In genomic region chr5:169126376-169127043, GRCh38 we compare ENCODE assay signal across 21 cellular contexts.
DNase-seq lines count a peak whose midpoint lies in the region; ATAC-seq, FAIRE-seq and TF ChIP-seq lines count a peak whose summit lies in the region.
"Had no signal": no experiment of that assay in that cellular context is flagged by ENCODE, and none has a peak within 500 bp of the region (broad histone marks: within the 10 kb centered on the region; RNA-seq: fewer than 3 reads in every experiment).

No MANE protein-coding gene starts in this region.

- no peaks in the 10 kb centered on the region for H3K9me3 Mint-ChIP-seq in neural crest cell
- H3K9me3 Mint-ChIP-seq: activated CD4-positive, alpha-beta T cell treated with anti-CD3 and anti-CD28 coated beads, Interleukin-2, amount 10 ng/mL, durations not matched to agents 24 days and 14 days had no signal

- H3K4me2 ChIP-seq in HepG2 (ENCODE audit: low read depth, low read length): no peak overlapping the region
- H3K4me2 ChIP-seq: A549 had no signal

- H3K27me3 Mint-ChIP-seq in neural crest cell (ENCODE audit: low read depth): no peaks in the 10 kb centered on the region
- H3K27me3 Mint-ChIP-seq: activated CD4-positive, alpha-beta T cell treated with anti-CD3 and anti-CD28 coated beads, Interleukin-2, amount 10 ng/mL, durations not matched to agents 24 days and 14 days; stimulated activated naive CD8-positive, alpha-beta T cell treated with anti-CD3 and anti-CD28 coated beads, Interleukin-15, Interleukin-2, amounts not matched to agents 100 ng/mL and 50 ng/mL, for 24 hours had no signal

- H3K36me3 Mint-ChIP-seq in neural crest cell (ENCODE audit: low read depth): no peaks in the 10 kb centered on the region

- no peak for FAIRE-seq in HepG2 (lab: Jason Lieb, UNC)
- FAIRE-seq: A549, K562, TTC549 had no signal

- BruUV-seq in HepG2 (replicated peaks; lab: Mats Ljungman, UMichigan): no TSS peak

- no peaks in the 10 kb centered on the region for H3K79me2 ChIP-seq in HepG2 (ENCODE audit: insufficient read depth, low read length)

- H3K9me3 ChIP-seq in HepG2 (ENCODE audit: low read length): no peaks in the 10 kb centered on the region
- H3K9me3 ChIP-seq in right lobe of liver: no peaks in the 10 kb centered on the region
- H3K9me3 ChIP-seq in body of pancreas: no peaks in the 10 kb centered on the region
- H3K9me3 ChIP-seq in tibial artery: no peaks in the 10 kb centered on the region
- H3K9me3 ChIP-seq: A549, lower lobe of right lung, sigmoid colon had no signal

- TF ChIP-seq POLR2A in HepG2 (IDR thresholded peaks at IDR 0.05; ENCODE audit: insufficient read depth in 1 of 2, low read depth in 2 of 2, low read length in 2 of 2) (no peak), right lobe of liver (IDR thresholded peaks at IDR 0.05) (no peak), body of pancreas (IDR thresholded peaks at IDR 0.05) (no peak)

- H3K4me3 Mint-ChIP-seq in neural crest cell: no peak overlapping the region
- H3K4me3 Mint-ChIP-seq: activated CD4-positive, alpha-beta T cell treated with anti-CD3 and anti-CD28 coated beads, Interleukin-2, amount 10 ng/mL, durations not matched to agents 24 days and 14 days; stimulated activated naive CD8-positive, alpha-beta T cell treated with anti-CD3 and anti-CD28 coated beads, Interleukin-15, Interleukin-2, amounts not matched to agents 100 ng/mL and 50 ng/mL, for 24 hours had no signal

- in situ Hi-C loops in HepG2 (cut with HindIII; ENCODE audit: extremely low pct_ligation_motif_present, low pct_unique_long_range_greater_than_20kb): no loop called here

- peak overlapping the region; percentile 68 for H3K27ac Mint-ChIP-seq in neural crest cell (ENCODE audit: unreplicated experiment)
- H3K27ac Mint-ChIP-seq: activated CD4-positive, alpha-beta T cell treated with anti-CD3 and anti-CD28 coated beads, Interleukin-2, amount 10 ng/mL, durations not matched to agents 24 days and 14 days; stimulated activated naive CD8-positive, alpha-beta T cell treated with anti-CD3 and anti-CD28 coated beads, Interleukin-15, Interleukin-2, amounts not matched to agents 100 ng/mL and 50 ng/mL, for 24 hours had no signal

- H3K36me3 ChIP-seq in HepG2 (replicated peaks in 1 of 2; ENCODE audit: control insufficient read depth in 1 of 2, insufficient read depth in 2 of 2, low read length in 2 of 2) (no peaks in the 10 kb centered on the region), right lobe of liver (no peaks in the 10 kb centered on the region), body of pancreas (replicated peaks in 1 of 2; ENCODE audit: insufficient read depth in 1 of 2, low read depth in 2 of 2) (no peaks in the 10 kb centered on the region), tibial artery (no peaks in the 10 kb centered on the region)
- H3K36me3 ChIP-seq: lower lobe of right lung, sigmoid colon had no signal

- TF ChIP-seq RAD21 in HepG2 (CRISPR knock-in tag; IDR thresholded peaks at IDR 0.05): no peak

- no peak for TF ChIP-seq CTCF in HepG2 (CRISPR knock-in tag; IDR thresholded peaks at IDR 0.05)
- TF ChIP-seq CTCF in right lobe of liver (IDR thresholded peaks at IDR 0.05): no peak
- no peak for TF ChIP-seq CTCF in body of pancreas (IDR thresholded peaks at IDR 0.05)
- no peak for TF ChIP-seq CTCF in neural crest cell (conservative IDR thresholded peaks at IDR 0.05)
- no peak for TF ChIP-seq CTCF in tibial artery (IDR thresholded peaks at IDR 0.05)

- 83% methylated on average over 2 of the region's 4 CpGs for WGBS in HepG2 (ENCODE audit: low lambda C conversion rate)
- 69% methylated on average over 3 of the region's 4 CpGs for WGBS in right lobe of liver (ENCODE audit: insufficient coverage, low coverage, low lambda C conversion rate, missing lambda C conversion rate)
- WGBS in body of pancreas, 2 donors: 58 to 68% methylated on average over 4 of the region's 4 CpGs

- no peaks in the 10 kb centered on the region for H4K20me1 ChIP-seq in HepG2 (ENCODE audit: insufficient read depth, low read length)

- TF ChIP-seq EP300 in HepG2 (IDR thresholded peaks at IDR 0.05; ENCODE audit: low read depth in 2 of 2, low read length in 2 of 2) (no peak), HepG2 (CRISPR knock-in tag; IDR thresholded peaks at IDR 0.05; ENCODE audit: borderline replicate concordance) (no peak)

- intact Hi-C loops in HepG2 (cut with micrococcal nuclease; ENCODE audit: unreplicated experiment): no loop called here
- intact Hi-C loops in right lobe of liver (cut with DNase I): no loop called here
- intact Hi-C loops in body of pancreas (cut with DNase I): no loop called here
- intact Hi-C loops in tibial artery (cut with DNase I; ENCODE audit: low total_unique reads): no loop called here

- H3K4me3 ChIP-seq in HepG2 (replicated peaks in 1 of 3; ENCODE audit: insufficient read depth in 1 of 3, low read depth in 2 of 3, low read length in 3 of 3): no peak overlapping the region
- no peak overlapping the region for H3K4me3 ChIP-seq in right lobe of liver
- no peak overlapping the region for H3K4me3 ChIP-seq in body of pancreas
- no peak overlapping the region for H3K4me3 ChIP-seq in tibial artery
- H3K4me3 ChIP-seq: A549, K562, lower lobe of right lung, sigmoid colon had no signal

- H3K4me1 Mint-ChIP-seq in neural crest cell: peaks cover 22% of the 10 kb centered on the region
- H3K4me1 Mint-ChIP-seq: activated CD4-positive, alpha-beta T cell treated with anti-CD3 and anti-CD28 coated beads, Interleukin-2, amount 10 ng/mL, durations not matched to agents 24 days and 14 days had no signal

- H3K9ac ChIP-seq in HepG2 (ENCODE audit: insufficient read depth, low read depth, low read length): no peak overlapping the region

- CTCF ChIA-PET in HepG2 (lab: Yijun Ruan, JAX; ENCODE audit: low intra/inter-chr PET ratio, low total read pairs): no interaction called here

- ATAC-seq in HepG2 (no peak), right lobe of liver (no peak), body of pancreas (peak; percentile 47), HG03135 (IDR thresholded peaks at IDR 0.05; ENCODE audit: unreplicated experiment) (no peak), HG02571 (IDR thresholded peaks at IDR 0.05; ENCODE audit: unreplicated experiment) (no peak)
- ATAC-seq: A549, K562, lower lobe of right lung had no signal

- H2AFZ ChIP-seq in HepG2 (ENCODE audit: low read length): no peak overlapping the region

- no peak for DNase-seq in HepG2 (ENCODE audit: low spot score)
- no peak for DNase-seq in right lobe of liver
- DNase-seq in body of pancreas: peak in 1 of 4 donors; percentile 4
- DNase-seq in neural crest cell (ENCODE audit: low read depth, low spot score): no peak
- DNase-seq in NCI-H82 treated with DMSO at 0.1 percent for 48 hours (lab: John Stamatoyannopoulos, UW; ENCODE audit: unreplicated experiment): no peak
- DNase-seq in tibial artery: no peak
- DNase-seq: activated CD4-positive, alpha-beta T cell treated with anti-CD3 and anti-CD28 coated beads, Interleukin-2, amount 10 ng/mL, durations not matched to agents 24 days and 14 days; activated CD8-positive, alpha-beta memory T cell treated with anti-CD3 and anti-CD28 coated beads, Interleukin-2, amount 50 U/mL, for 4 hours; activated effector memory CD4-positive, alpha-beta T cell treated with Interleukin-2 at 50 U/mL for 16 hours; caudate nucleus; DMS153; erythroblast; lower lobe of right lung; NCI-H2081 treated with DMSO at 0.1 percent for 48 hours; sigmoid colon had no signal

- H3K4me1 ChIP-seq in HepG2 (ENCODE audit: insufficient read depth, low read length) (no peaks in the 10 kb centered on the region), right lobe of liver (no peaks in the 10 kb centered on the region), body of pancreas (peaks cover 15% of the 10 kb centered on the region), tibial artery (peaks cover 0 to 17% (median 8%) of the 10 kb centered on the region in 4 donors)
- H3K4me1 ChIP-seq: A549, sigmoid colon had no signal

- H3K27ac ChIP-seq in HepG2 (ENCODE audit: extremely low read length, insufficient read depth, low read length) (no peak overlapping the region), right lobe of liver (no peak overlapping the region), body of pancreas (no peak overlapping the region), tibial artery (no peak overlapping the region)
- H3K27ac ChIP-seq: lower lobe of right lung had no signal

- POLR2A ChIA-PET in HepG2 (lab: Yijun Ruan, JAX): no interaction called here

- H3K27me3 ChIP-seq in HepG2 (ENCODE audit: control insufficient read depth in 1 of 2, insufficient read depth in 2 of 2, low read length in 2 of 2) (peaks cover 0 to 2% of the 10 kb centered on the region in 2 experiments; a peak in 1 of 5 replicates), right lobe of liver (no peaks in the 10 kb centered on the region), body of pancreas (no peaks in the 10 kb centered on the region), tibial artery (no peaks in the 10 kb centered on the region)
- H3K27me3 ChIP-seq: sigmoid colon had no signal

TF ChIP-seq in HepG2, 621 proteins besides CTCF, POLR2A, EP300 and RAD21 (continues in another document):
- TF ChIP-seq CREB1 (IDR thresholded peaks at IDR 0.05) (peak; percentile 35), CREB1 (CRISPR knock-in tag; IDR thresholded peaks at IDR 0.05) (no peak), ARID4A (CRISPR knock-in tag; IDR thresholded peaks at IDR 0.05; ENCODE audit: borderline replicate concordance) (no peak)
